Comparison of ENCODE assay signal across 9 cellular contexts in the genomic region with DNA sequence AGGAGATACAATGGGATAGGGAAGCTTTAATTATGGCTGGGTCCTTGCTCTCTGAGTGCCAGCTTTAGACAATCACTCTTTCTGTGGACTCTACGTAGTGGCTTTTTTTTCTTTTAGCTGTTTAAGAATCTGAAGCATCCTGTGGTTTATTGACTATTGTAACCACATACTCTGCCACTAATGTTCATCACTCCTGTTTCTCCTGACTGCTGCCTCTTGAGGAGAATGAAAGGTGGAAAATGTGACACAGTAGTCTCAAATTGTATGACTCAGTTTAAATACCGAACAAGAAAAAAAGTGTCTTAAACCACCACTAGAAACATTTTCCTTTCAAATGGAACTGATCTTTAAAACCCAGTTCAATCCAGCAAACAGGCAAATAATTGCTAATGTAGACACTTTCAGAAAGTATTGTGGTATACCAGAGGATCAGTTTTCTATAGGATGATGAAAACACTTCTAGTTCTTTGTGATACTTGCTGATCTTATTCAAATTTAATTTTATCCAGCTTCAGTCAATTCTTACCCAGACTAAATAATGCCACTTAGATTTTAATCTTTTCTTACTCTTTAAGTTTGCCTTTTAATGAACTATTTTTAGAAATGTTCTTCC.
DNase-seq lines count a peak whose midpoint lies in the region; ATAC-seq and TF ChIP-seq lines count a peak whose summit lies in the region.
"Had no signal": no experiment of that assay in that cellular context is flagged by ENCODE, and none has a peak within 500 bp of the region (broad histone marks: within the 10 kb centered on the region; RNA-seq: fewer than 3 reads in every experiment).

No MANE protein-coding gene starts in this region.

- H3K4me3 Mint-ChIP-seq in natural killer cell treated with Interleukin-12 subunit alpha and Interleukin-12 subunit beta and Interleukin-15 and Interleukin-18, amount 100 ng/mL, for 72 hours: peak overlapping the region; percentile 20
- H3K4me3 Mint-ChIP-seq in natural killer cell: no peak overlapping the region
- H3K4me3 Mint-ChIP-seq in T-helper 2 cell treated with Interferon-gamma antibody and Interleukin-4, amounts not matched to agents 5 μg/mL and 100 μg/mL, for 36 hours: no peak overlapping the region

- peaks cover 6% of the 10 kb centered on the region for H3K36me3 Mint-ChIP-seq in natural killer cell treated with Interleukin-12 subunit alpha and Interleukin-12 subunit beta and Interleukin-15 and Interleukin-18, amount 100 ng/mL, for 72 hours
- no peaks in the 10 kb centered on the region for H3K36me3 Mint-ChIP-seq in natural killer cell
- H3K36me3 Mint-ChIP-seq in T-helper 2 cell treated with Interferon-gamma antibody and Interleukin-4, amounts not matched to agents 5 μg/mL and 100 μg/mL, for 36 hours (ENCODE audit: low read depth): peaks cover 1% of the 10 kb centered on the region

- H3K27me3 Mint-ChIP-seq in natural killer cell treated with Interleukin-12 subunit alpha and Interleukin-12 subunit beta and Interleukin-15 and Interleukin-18, amount 100 ng/mL, for 72 hours: no peaks in the 10 kb centered on the region
- no peaks in the 10 kb centered on the region for H3K27me3 Mint-ChIP-seq in natural killer cell (ENCODE audit: low read depth in 2 of 2)
- H3K27me3 Mint-ChIP-seq in T-helper 2 cell treated with Interferon-gamma antibody and Interleukin-4, amounts not matched to agents 5 μg/mL and 100 μg/mL, for 36 hours (ENCODE audit: low read depth): no peaks in the 10 kb centered on the region

- H3K27ac Mint-ChIP-seq in natural killer cell treated with Interleukin-12 subunit alpha and Interleukin-12 subunit beta and Interleukin-15 and Interleukin-18, amount 100 ng/mL, for 72 hours: peak overlapping the region in 1 of 2 donors; percentile 39
- no peak overlapping the region for H3K27ac Mint-ChIP-seq in natural killer cell
- no peak overlapping the region for H3K27ac Mint-ChIP-seq in T-helper 2 cell treated with Interferon-gamma antibody and Interleukin-4, amounts not matched to agents 5 μg/mL and 100 μg/mL, for 36 hours

- DNase-seq in natural killer cell treated with Interleukin-12 subunit alpha and Interleukin-12 subunit beta and Interleukin-15 and Interleukin-18, amount 100 ng/mL, for 72 hours (ENCODE audit: low spot score): no peak
- DNase-seq in natural killer cell: no peak
- peak; percentile 6 for DNase-seq in T-helper 2 cell treated with Interferon-gamma antibody and Interleukin-4, amounts not matched to agents 5 μg/mL and 100 μg/mL, for 36 hours (ENCODE audit: low spot score)
- peak; percentile 24 for DNase-seq in fibroblast of the conjunctiva (ENCODE audit: low read depth)
- no peak for DNase-seq in CD1c-positive myeloid dendritic cell (ENCODE audit: extremely low spot score)
- DNase-seq in NCI-H2196 treated with DMSO at 0.1 percent for 48 hours (lab: John Stamatoyannopoulos, UW; ENCODE audit: unreplicated experiment): no peak
- DNase-seq: left colon had no signal

- peaks cover 5 to 9% of the 10 kb centered on the region in 2 donors for H3K4me1 Mint-ChIP-seq in natural killer cell treated with Interleukin-12 subunit alpha and Interleukin-12 subunit beta and Interleukin-15 and Interleukin-18, amount 100 ng/mL, for 72 hours (ENCODE audit: low read depth in 2 of 2)
- peaks cover 11% of the 10 kb centered on the region in 2 donors for H3K4me1 Mint-ChIP-seq in natural killer cell
- H3K4me1 Mint-ChIP-seq in T-helper 2 cell treated with Interferon-gamma antibody and Interleukin-4, amounts not matched to agents 5 μg/mL and 100 μg/mL, for 36 hours (ENCODE audit: low read depth): peaks cover 4% of the 10 kb centered on the region

- intact Hi-C loops in natural killer cell (cut with micrococcal nuclease): no loop called here

- TF ChIP-seq CTCF in natural killer cell (IDR thresholded peaks at IDR 0.05): no peak

- H3K9me3 Mint-ChIP-seq in natural killer cell treated with Interleukin-12 subunit alpha and Interleukin-12 subunit beta and Interleukin-15 and Interleukin-18, amount 100 ng/mL, for 72 hours: no peaks in the 10 kb centered on the region
- H3K9me3 Mint-ChIP-seq in natural killer cell: no peaks in the 10 kb centered on the region
- no peaks in the 10 kb centered on the region for H3K9me3 Mint-ChIP-seq in T-helper 2 cell treated with Interferon-gamma antibody and Interleukin-4, amounts not matched to agents 5 μg/mL and 100 μg/mL, for 36 hours

- peak in 1 of 2 donors; percentile 54 for ATAC-seq in natural killer cell treated with Interleukin-12 subunit alpha and Interleukin-12 subunit beta and Interleukin-15 and Interleukin-18, amount 100 ng/mL, for 72 hours
- ATAC-seq in natural killer cell: no peak
- ATAC-seq in HG03439 (IDR thresholded peaks at IDR 0.05; ENCODE audit: unreplicated experiment): no peak
- ATAC-seq in GM19023 (IDR thresholded peaks at IDR 0.05; ENCODE audit: unreplicated experiment): no peak
- ATAC-seq: left colon had no signal

Comparison
In these comparisons a context has a peak if more than half of its experiments do, and no peak if none do; other contexts are left out.
1. DNase-seq: peak in T-helper 2 cell treated with Interferon-gamma antibody and Interleukin-4, amounts not matched to agents 5 μg/mL and 100 μg/mL, for 36 hours (single experiment) and fibroblast of the conjunctiva (single experiment); none in natural killer cell treated with Interleukin-12 subunit alpha and Interleukin-12 subunit beta and Interleukin-15 and Interleukin-18, amount 100 ng/mL, for 72 hours (single experiment), natural killer cell (single experiment), CD1c-positive myeloid dendritic cell (single experiment) and NCI-H2196 treated with DMSO at 0.1 percent for 48 hours (single experiment).